ENCODE assay signal across 22 cellular contexts in genomic region chr18:78889250-78889649, GRCh38.
"Had no signal": no experiment of that assay in that cellular context is flagged by ENCODE, and none has a peak within 500 bp of the region (broad histone marks: within the 10 kb centered on the region; RNA-seq: fewer than 3 reads in every experiment).

No MANE protein-coding gene starts in this region.

- H3K27ac ChIP-seq: colonic mucosa, esophagus squamous epithelium, gastrocnemius medialis, heart right ventricle, left lung, lower lobe of right lung had no signal

- H3K27me3 Mint-ChIP-seq: dendritic cell treated with granulocyte-macrophage colony-stimulating factor and Interleukin-4, amounts not matched to agents 40 ng/mL and 50 ng/mL, for 4 days; naive B cell had no signal

- H3K36me3 ChIP-seq: colonic mucosa, esophagus squamous epithelium, gastrocnemius medialis, heart right ventricle, left lung, lower lobe of right lung had no signal

- H3K9me3 ChIP-seq: colonic mucosa, gastrocnemius medialis had no signal

- H3K4me3 Mint-ChIP-seq: dendritic cell treated with granulocyte-macrophage colony-stimulating factor and Interleukin-4, amounts not matched to agents 40 ng/mL and 50 ng/mL, for 4 days; effector memory CD8-positive, alpha-beta T cell; mesothelial cell of epicardium; naive B cell; naive thymus-derived CD8-positive, alpha-beta T cell had no signal

- H3K4me1 Mint-ChIP-seq: mesothelial cell of epicardium; naive B cell; naive thymus-derived CD8-positive, alpha-beta T cell had no signal

- H3K27me3 ChIP-seq: colonic mucosa, heart right ventricle, left lung had no signal

- H3K27ac Mint-ChIP-seq: dendritic cell treated with granulocyte-macrophage colony-stimulating factor and Interleukin-4, amounts not matched to agents 40 ng/mL and 50 ng/mL, for 4 days; effector memory CD8-positive, alpha-beta T cell; mesothelial cell of epicardium; naive B cell; naive thymus-derived CD8-positive, alpha-beta T cell had no signal

- H3K4me3 ChIP-seq: colonic mucosa, esophagus squamous epithelium, gastrocnemius medialis, heart right ventricle, left lung, lower lobe of right lung, mucosa of descending colon had no signal

- H3K4me1 ChIP-seq: colonic mucosa, esophagus squamous epithelium, gastrocnemius medialis, heart right ventricle, left lung, lower lobe of right lung had no signal

- DNase-seq: colonic mucosa; cortex of kidney; effector CD8-positive, alpha-beta T cell; effector memory CD8-positive, alpha-beta T cell; esophagus squamous epithelium; foreskin fibroblast; foreskin melanocyte; gastrocnemius medialis; glutamatergic neuron; head of caudate nucleus; heart right ventricle; hippocampal formation; left cardiac atrium; left lung; left ventricle myocardium superior; lower lobe of right lung; mesenchymal stem cell; mucosa of descending colon; naive B cell; naive thymus-derived CD8-positive, alpha-beta T cell had no signal

- ATAC-seq: effector memory CD8-positive, alpha-beta T cell; gastrocnemius medialis; heart right ventricle; left cardiac atrium; left lung; left ventricle myocardium superior; lower lobe of right lung; mucosa of descending colon; naive thymus-derived CD8-positive, alpha-beta T cell had no signal
